ENCODE assay signal across 1 cellular context in the genomic region with DNA sequence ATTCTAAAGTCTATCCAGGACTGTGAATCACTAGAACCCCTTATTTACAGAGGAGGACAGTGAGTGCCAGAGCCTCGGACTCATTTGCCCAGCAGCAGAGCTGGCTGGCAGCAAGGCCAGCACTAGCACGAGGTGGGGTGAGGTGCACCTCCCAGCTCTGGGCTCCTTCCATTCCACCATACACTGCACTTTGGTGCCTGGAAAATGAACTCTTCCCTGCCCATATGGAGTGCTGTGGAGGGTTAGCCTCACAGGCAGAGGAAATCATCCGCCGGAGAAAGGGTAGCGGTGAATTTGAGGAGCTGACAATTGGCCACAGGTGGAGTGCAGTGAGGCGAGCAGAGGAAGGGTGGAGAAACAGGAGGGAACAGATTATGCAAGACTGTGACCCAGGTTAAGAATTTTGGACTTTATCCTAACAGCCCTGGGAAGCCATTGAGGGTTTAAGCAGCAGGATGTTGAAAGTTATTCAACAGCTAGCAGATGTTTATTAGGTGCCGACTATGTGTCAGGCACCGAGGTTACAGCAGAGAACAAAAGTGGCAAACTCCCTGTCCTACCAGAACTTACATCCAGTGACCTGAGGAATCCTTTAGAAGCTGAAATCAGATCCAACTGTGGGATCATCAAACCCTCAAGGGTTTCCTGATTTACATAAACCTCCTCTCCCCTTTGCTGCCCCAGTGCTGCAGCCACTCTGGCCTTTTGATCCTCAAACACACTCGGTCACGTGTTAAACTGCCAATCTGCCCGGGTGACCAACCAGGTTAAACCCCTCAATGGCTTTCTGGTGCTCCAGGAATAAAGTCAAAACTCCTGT.
TF ChIP-seq lines count a peak whose summit lies in the region.

No MANE protein-coding gene starts in this region.

TF ChIP-seq in HepG2, 621 proteins besides CTCF, POLR2A, EP300 and RAD21 (continued from another document and continues in another):
- TF ChIP-seq, protein P1, sequence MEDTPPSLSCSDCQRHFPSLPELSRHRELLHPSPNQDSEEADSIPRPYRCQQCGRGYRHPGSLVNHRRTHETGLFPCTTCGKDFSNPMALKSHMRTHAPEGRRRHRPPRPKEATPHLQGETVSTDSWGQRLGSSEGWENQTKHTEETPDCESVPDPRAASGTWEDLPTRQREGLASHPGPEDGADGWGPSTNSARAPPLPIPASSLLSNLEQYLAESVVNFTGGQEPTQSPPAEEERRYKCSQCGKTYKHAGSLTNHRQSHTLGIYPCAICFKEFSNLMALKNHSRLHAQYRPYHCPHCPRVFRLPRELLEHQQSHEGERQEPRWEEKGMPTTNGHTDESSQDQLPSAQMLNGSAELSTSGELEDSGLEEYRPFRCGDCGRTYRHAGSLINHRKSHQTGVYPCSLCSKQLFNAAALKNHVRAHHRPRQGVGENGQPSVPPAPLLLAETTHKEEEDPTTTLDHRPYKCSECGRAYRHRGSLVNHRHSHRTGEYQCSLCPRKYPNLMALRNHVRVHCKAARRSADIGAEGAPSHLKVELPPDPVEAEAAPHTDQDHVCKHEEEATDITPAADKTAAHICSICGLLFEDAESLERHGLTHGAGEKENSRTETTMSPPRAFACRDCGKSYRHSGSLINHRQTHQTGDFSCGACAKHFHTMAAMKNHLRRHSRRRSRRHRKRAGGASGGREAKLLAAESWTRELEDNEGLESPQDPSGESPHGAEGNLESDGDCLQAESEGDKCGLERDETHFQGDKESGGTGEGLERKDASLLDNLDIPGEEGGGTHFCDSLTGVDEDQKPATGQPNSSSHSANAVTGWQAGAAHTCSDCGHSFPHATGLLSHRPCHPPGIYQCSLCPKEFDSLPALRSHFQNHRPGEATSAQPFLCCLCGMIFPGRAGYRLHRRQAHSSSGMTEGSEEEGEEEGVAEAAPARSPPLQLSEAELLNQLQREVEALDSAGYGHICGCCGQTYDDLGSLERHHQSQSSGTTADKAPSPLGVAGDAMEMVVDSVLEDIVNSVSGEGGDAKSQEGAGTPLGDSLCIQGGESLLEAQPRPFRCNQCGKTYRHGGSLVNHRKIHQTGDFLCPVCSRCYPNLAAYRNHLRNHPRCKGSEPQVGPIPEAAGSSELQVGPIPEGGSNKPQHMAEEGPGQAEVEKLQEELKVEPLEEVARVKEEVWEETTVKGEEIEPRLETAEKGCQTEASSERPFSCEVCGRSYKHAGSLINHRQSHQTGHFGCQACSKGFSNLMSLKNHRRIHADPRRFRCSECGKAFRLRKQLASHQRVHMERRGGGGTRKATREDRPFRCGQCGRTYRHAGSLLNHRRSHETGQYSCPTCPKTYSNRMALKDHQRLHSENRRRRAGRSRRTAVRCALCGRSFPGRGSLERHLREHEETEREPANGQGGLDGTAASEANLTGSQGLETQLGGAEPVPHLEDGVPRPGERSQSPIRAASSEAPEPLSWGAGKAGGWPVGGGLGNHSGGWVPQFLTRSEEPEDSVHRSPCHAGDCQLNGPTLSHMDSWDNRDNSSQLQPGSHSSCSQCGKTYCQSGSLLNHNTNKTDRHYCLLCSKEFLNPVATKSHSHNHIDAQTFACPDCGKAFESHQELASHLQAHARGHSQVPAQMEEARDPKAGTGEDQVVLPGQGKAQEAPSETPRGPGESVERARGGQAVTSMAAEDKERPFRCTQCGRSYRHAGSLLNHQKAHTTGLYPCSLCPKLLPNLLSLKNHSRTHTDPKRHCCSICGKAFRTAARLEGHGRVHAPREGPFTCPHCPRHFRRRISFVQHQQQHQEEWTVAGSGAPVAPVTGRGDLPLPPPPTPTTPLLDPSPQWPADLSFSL (CRISPR knock-in tag; IDR thresholded peaks at IDR 0.05): peak; percentile 63
- TF ChIP-seq SNAI1 (CRISPR knock-in tag; IDR thresholded peaks at IDR 0.05; ENCODE audit: borderline replicate concordance) (no peak), ZNF776 (CRISPR knock-in tag; IDR thresholded peaks at IDR 0.05) (no peak), SAFB2 (CRISPR knock-in tag; IDR thresholded peaks at IDR 0.05; ENCODE audit: borderline replicate concordance, low read depth) (0 out of 2 replicates have a peak, but pooled peaks have one; percentile 72), NRL (CRISPR knock-in tag; IDR thresholded peaks at IDR 0.05; ENCODE audit: borderline replicate concordance) (no peak), ZNF317 (CRISPR knock-in tag; IDR thresholded peaks at IDR 0.05) (peak; percentile 49; the same call in 1 of the 2 replicates), NR2C2 (CRISPR knock-in tag; IDR thresholded peaks at IDR 0.05; ENCODE audit: borderline replicate concordance) (peak; percentile 85), KAT2B (IDR thresholded peaks at IDR 0.05; ENCODE audit: borderline replicate concordance, low read depth, low read length) (no peak), ZEB1 (IDR thresholded peaks at IDR 0.05; ENCODE audit: insufficient replicate concordance, low read depth) (peak; percentile 95), NONO (IDR thresholded peaks at IDR 0.05) (no peak), NONO (CRISPR knock-in tag; conservative IDR thresholded peaks at IDR 0.05) (peak; percentile 92), NFYB (CRISPR knock-in tag; IDR thresholded peaks at IDR 0.05) (peak; percentile 32; the same call in 1 of the 2 replicates), MIER3 (CRISPR knock-in tag; IDR thresholded peaks at IDR 0.05; ENCODE audit: borderline replicate concordance) (peak; percentile 77; the same call in 1 of the 2 replicates), ARHGAP35 (CRISPR knock-in tag; IDR thresholded peaks at IDR 0.05; ENCODE audit: borderline replicate concordance) (no peak; the same call in 1 of the 2 replicates), RARA (CRISPR knock-in tag; IDR thresholded peaks at IDR 0.05) (peak; percentile 99), CREB1 (IDR thresholded peaks at IDR 0.05) (0 out of 2 replicates have a peak, but pooled peaks have one; percentile 5), CREB1 (CRISPR knock-in tag; IDR thresholded peaks at IDR 0.05) (peak; percentile 72), ZNF430 (CRISPR knock-in tag; IDR thresholded peaks at IDR 0.05) (peak; percentile 97), ZNF350 (CRISPR knock-in tag; IDR thresholded peaks at IDR 0.05; ENCODE audit: borderline replicate concordance, low read depth) (peak; percentile 86), ZNF672 (CRISPR knock-in tag; IDR thresholded peaks at IDR 0.05) (no peak), HNF4G (IDR thresholded peaks at IDR 0.05; ENCODE audit: borderline replicate concordance, low read depth, low read length) (peak; percentile 96), HNF4G (CRISPR knock-in tag; IDR thresholded peaks at IDR 0.05; ENCODE audit: borderline replicate concordance, low read depth) (peak; percentile 96), ZBTB1 (CRISPR knock-in tag; IDR thresholded peaks at IDR 0.05; ENCODE audit: borderline replicate concordance) (no peak), CAMTA2 (CRISPR knock-in tag; IDR thresholded peaks at IDR 0.05; ENCODE audit: borderline replicate concordance) (no peak), ZNF644 (CRISPR knock-in tag; IDR thresholded peaks at IDR 0.05; ENCODE audit: low read depth) (peak; percentile 16; the same call in 1 of the 2 replicates), ZNF775 (CRISPR knock-in tag; IDR thresholded peaks at IDR 0.05; ENCODE audit: borderline replicate concordance) (no peak), TBX2 (CRISPR knock-in tag; IDR thresholded peaks at IDR 0.05; ENCODE audit: borderline replicate concordance) (peak; percentile 92), ZNF383 (CRISPR knock-in tag; IDR thresholded peaks at IDR 0.05; ENCODE audit: borderline replicate concordance) (peak; percentile 92; the same call in 1 of the 2 replicates), ZNF329 (CRISPR knock-in tag; IDR thresholded peaks at IDR 0.05; ENCODE audit: low read depth) (no peak), ZFP36L2 (CRISPR knock-in tag; IDR thresholded peaks at IDR 0.05) (0 out of 2 replicates have a peak, but pooled peaks have one; percentile 67), RARG (CRISPR knock-in tag; IDR thresholded peaks at IDR 0.05; ENCODE audit: low read depth) (peak; percentile 90; the same call in 1 of the 2 replicates), PRPF4 (IDR thresholded peaks at IDR 0.05; ENCODE audit: low read depth, low read length, poor library complexity, severe bottlenecking) (no peak), GABPB1 (CRISPR knock-in tag; IDR thresholded peaks at IDR 0.05) (peak; percentile 48), ZNF382 (CRISPR knock-in tag; IDR thresholded peaks at IDR 0.05; ENCODE audit: borderline replicate concordance) (no peak), CCDC6 (CRISPR knock-in tag; IDR thresholded peaks at IDR 0.05) (no peak; the same call in 1 of the 2 replicates), MATR3 (CRISPR knock-in tag; IDR thresholded peaks at IDR 0.05) (no peak), ZNF292 (CRISPR knock-in tag; IDR thresholded peaks at IDR 0.05; ENCODE audit: borderline replicate concordance, low read depth) (peak; percentile 96), PRMT3 (CRISPR knock-in tag; IDR thresholded peaks at IDR 0.05; ENCODE audit: borderline replicate concordance, low read depth) (no peak), HMG20B (CRISPR knock-in tag; conservative IDR thresholded peaks at IDR 0.05) (peak; percentile 56; the same call in 1 of the 2 replicates), ZNF703 (CRISPR knock-in tag; IDR thresholded peaks at IDR 0.05; ENCODE audit: borderline replicate concordance) (no peak), ZNF768 (CRISPR knock-in tag; IDR thresholded peaks at IDR 0.05) (0 out of 2 replicates have a peak, but pooled peaks have one; percentile 29), MBD4 (IDR thresholded peaks at IDR 0.05; ENCODE audit: borderline replicate concordance, low read length) (no peak)
- TF ChIP-seq, protein P2, sequence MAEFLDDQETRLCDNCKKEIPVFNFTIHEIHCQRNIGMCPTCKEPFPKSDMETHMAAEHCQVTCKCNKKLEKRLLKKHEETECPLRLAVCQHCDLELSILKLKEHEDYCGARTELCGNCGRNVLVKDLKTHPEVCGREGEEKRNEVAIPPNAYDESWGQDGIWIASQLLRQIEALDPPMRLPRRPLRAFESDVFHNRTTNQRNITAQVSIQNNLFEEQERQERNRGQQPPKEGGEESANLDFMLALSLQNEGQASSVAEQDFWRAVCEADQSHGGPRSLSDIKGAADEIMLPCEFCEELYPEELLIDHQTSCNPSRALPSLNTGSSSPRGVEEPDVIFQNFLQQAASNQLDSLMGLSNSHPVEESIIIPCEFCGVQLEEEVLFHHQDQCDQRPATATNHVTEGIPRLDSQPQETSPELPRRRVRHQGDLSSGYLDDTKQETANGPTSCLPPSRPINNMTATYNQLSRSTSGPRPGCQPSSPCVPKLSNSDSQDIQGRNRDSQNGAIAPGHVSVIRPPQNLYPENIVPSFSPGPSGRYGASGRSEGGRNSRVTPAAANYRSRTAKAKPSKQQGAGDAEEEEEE (CRISPR knock-in tag; IDR thresholded peaks at IDR 0.05; ENCODE audit: borderline replicate concordance): no peak
- TF ChIP-seq, protein P3, sequence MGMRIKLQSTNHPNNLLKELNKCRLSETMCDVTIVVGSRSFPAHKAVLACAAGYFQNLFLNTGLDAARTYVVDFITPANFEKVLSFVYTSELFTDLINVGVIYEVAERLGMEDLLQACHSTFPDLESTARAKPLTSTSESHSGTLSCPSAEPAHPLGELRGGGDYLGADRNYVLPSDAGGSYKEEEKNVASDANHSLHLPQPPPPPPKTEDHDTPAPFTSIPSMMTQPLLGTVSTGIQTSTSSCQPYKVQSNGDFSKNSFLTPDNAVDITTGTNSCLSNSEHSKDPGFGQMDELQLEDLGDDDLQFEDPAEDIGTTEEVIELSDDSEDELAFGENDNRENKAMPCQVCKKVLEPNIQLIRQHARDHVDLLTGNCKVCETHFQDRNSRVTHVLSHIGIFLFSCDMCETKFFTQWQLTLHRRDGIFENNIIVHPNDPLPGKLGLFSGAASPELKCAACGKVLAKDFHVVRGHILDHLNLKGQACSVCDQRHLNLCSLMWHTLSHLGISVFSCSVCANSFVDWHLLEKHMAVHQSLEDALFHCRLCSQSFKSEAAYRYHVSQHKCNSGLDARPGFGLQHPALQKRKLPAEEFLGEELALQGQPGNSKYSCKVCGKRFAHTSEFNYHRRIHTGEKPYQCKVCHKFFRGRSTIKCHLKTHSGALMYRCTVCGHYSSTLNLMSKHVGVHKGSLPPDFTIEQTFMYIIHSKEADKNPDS (CRISPR knock-in tag; IDR thresholded peaks at IDR 0.05): no peak
- TF ChIP-seq, protein P4, sequence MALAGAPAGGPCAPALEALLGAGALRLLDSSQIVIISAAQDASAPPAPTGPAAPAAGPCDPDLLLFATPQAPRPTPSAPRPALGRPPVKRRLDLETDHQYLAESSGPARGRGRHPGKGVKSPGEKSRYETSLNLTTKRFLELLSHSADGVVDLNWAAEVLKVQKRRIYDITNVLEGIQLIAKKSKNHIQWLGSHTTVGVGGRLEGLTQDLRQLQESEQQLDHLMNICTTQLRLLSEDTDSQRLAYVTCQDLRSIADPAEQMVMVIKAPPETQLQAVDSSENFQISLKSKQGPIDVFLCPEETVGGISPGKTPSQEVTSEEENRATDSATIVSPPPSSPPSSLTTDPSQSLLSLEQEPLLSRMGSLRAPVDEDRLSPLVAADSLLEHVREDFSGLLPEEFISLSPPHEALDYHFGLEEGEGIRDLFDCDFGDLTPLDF (CRISPR knock-in tag; IDR thresholded peaks at IDR 0.05): no peak
- TF ChIP-seq, protein P5, sequence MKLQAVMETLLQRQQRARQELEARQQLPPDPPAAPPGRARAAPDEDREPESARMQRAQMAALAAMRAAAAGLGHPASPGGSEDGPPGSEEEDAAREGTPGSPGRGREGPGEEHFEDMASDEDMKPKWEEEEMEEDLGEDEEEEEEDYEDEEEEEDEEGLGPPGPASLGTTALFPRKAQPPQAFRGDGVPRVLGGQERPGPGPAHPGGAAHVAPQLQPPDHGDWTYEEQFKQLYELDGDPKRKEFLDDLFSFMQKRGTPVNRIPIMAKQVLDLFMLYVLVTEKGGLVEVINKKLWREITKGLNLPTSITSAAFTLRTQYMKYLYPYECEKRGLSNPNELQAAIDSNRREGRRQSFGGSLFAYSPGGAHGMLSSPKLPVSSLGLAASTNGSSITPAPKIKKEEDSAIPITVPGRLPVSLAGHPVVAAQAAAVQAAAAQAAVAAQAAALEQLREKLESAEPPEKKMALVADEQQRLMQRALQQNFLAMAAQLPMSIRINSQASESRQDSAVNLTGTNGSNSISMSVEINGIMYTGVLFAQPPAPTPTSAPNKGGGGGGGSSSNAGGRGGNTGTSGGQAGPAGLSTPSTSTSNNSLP (IDR thresholded peaks at IDR 0.05; ENCODE audit: low read depth, low read length): peak; percentile 55; the same call in 1 of the 2 replicates
- TF ChIP-seq, protein P6, sequence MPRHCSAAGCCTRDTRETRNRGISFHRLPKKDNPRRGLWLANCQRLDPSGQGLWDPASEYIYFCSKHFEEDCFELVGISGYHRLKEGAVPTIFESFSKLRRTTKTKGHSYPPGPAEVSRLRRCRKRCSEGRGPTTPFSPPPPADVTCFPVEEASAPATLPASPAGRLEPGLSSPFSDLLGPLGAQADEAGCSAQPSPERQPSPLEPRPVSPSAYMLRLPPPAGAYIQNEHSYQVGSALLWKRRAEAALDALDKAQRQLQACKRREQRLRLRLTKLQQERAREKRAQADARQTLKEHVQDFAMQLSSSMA (CRISPR knock-in tag; IDR thresholded peaks at IDR 0.05): no peak; the same call in 1 of the 2 replicates
- TF ChIP-seq, protein P7, sequence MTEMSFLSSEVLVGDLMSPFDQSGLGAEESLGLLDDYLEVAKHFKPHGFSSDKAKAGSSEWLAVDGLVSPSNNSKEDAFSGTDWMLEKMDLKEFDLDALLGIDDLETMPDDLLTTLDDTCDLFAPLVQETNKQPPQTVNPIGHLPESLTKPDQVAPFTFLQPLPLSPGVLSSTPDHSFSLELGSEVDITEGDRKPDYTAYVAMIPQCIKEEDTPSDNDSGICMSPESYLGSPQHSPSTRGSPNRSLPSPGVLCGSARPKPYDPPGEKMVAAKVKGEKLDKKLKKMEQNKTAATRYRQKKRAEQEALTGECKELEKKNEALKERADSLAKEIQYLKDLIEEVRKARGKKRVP (CRISPR knock-in tag; IDR thresholded peaks at IDR 0.05): peak; percentile 27 to 83; a peak in 2 of 4 replicates
- TF ChIP-seq, protein P8, sequence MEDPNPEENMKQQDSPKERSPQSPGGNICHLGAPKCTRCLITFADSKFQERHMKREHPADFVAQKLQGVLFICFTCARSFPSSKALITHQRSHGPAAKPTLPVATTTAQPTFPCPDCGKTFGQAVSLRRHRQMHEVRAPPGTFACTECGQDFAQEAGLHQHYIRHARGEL (CRISPR knock-in tag; IDR thresholded peaks at IDR 0.05): no peak
